Comparison of ENCODE assay signal across 24 cellular contexts in genomic region chr1:56071351-56071750, GRCh38.
"Had no signal": no experiment of that assay in that cellular context is flagged by ENCODE, and none has a peak within 500 bp of the region (broad histone marks: within the 10 kb centered on the region; RNA-seq: fewer than 3 reads in every experiment).

No MANE protein-coding gene starts in this region.

- ATAC-seq: natural killer cell; psoas muscle; right cardiac atrium; right lobe of liver; stimulated activated effector memory CD8-positive, alpha-beta T cell treated with anti-CD3 and anti-CD28 coated beads, Interleukin-12 subunit alpha, Interleukin-12 subunit beta, amount 100 ng/mL, for 72 hours; stimulated activated naive B cell treated with anti-CD40 and anti-IgM and Interleukin-4, amounts not matched to agents 10 μg/mL and 1 μg/mL and 100 μg/mL, for 72 hours; upper lobe of right lung had no signal

- H3K27me3 ChIP-seq: neural progenitor cell, ovary, right lobe of liver, sigmoid colon, stomach, thyroid gland, transverse colon, upper lobe of right lung, uterus had no signal

- H3K27ac ChIP-seq: neural progenitor cell, ovary, parathyroid adenoma, right lobe of liver, sigmoid colon, stomach, thyroid gland, transverse colon, upper lobe of right lung, uterus had no signal

- H3K4me1 ChIP-seq: neural progenitor cell, parathyroid adenoma, right lobe of liver, upper lobe of right lung, uterus had no signal

- DNase-seq: natural killer cell; occipital lobe; ovary; posterior cingulate gyrus; psoas muscle; right cardiac atrium; right lobe of liver; sigmoid colon; small intestine; stimulated activated CD4-positive, alpha-beta T cell treated with anti-CD3 and anti-CD28 coated beads, Interleukin-15, amount 100 ng/mL, for 24 hours; stimulated activated CD4-positive, alpha-beta T cell treated with anti-CD3 and anti-CD28 coated beads, Interleukin-2, amount 100 ng/mL, for 24 hours; stimulated activated CD4-positive, alpha-beta T cell treated with anti-CD3 and anti-CD28 coated beads, Interleukin-2, amount 100 ng/mL, for 48 hours; stimulated activated CD4-positive, alpha-beta T cell treated with anti-CD3 and anti-CD28 coated beads, Interleukin-4, amount 100 ng/mL, for 24 hours; stimulated activated naive B cell treated with anti-CD40 and anti-IgM and Interleukin-4, amounts not matched to agents 10 μg/mL and 1 μg/mL and 100 μg/mL, for 72 hours; stimulated activated naive CD4-positive, alpha-beta T cell treated with Interleukin-2 at 50 U/mL for 16 hours; stomach; thyroid gland; transverse colon; upper lobe of right lung; uterus had no signal

- H3K9me3 ChIP-seq: ovary, psoas muscle, right lobe of liver, sigmoid colon, stomach, thoracic aorta, thyroid gland, transverse colon, upper lobe of right lung, uterus had no signal

- H3K4me3 ChIP-seq: neural progenitor cell, ovary, psoas muscle, right lobe of liver, sigmoid colon, stomach, thoracic aorta, thyroid gland, transverse colon, upper lobe of right lung, uterus had no signal

- FAIRE-seq: small intestine had no signal

- H3K36me3 ChIP-seq: neural progenitor cell, ovary, right lobe of liver, sigmoid colon, stomach, thoracic aorta, thyroid gland, transverse colon, upper lobe of right lung, uterus had no signal
